ENCODE assay signal across 20 cellular contexts in the genomic region with DNA sequence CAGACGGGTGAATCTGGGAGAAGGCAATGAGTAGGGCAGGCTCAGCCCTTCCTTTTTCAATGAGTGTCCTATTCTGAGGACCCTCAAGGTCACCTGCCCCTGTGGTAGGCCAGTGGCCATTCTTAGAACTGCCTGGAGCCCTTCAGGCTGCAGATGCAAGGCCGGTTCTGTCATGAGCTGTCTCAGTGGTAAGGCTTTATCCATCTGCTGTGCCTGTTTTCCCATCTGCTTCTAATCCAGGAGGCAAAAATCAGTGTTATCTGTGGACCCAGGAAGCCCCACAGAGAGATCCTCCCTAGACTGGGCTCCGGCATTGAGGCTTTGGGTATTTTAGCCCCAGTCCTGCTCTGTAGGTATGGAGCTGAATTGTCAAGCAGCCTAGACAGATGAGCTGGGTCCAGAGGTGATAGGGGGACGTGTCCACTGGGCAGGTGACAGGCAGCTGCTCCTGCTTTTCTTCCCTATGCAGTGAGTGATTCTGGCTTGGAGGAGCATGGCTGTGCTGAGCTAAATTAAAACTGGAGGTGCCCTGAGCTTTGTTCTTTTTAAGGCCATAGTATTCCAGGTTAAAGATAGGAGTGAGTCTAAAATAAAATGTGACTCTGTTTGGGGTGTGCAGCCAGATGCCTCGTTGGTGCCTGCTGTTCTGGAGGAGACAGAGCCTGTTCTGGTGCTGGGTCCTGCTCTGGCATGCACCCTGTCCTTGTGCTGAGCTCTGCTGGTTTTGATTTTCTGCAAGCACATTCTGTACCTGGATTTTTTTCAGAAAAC.
A peak's percentile ranks its signal among the peaks of the same experiment; 100 is the strongest.
DNase-seq lines count a peak whose midpoint lies in the region; TF ChIP-seq lines count a peak whose summit lies in the region.
"Had no signal": no experiment of that assay in that cellular context is flagged by ENCODE, and none has a peak within 500 bp of the region (broad histone marks: within the 10 kb centered on the region; RNA-seq: fewer than 3 reads in every experiment).

No MANE protein-coding gene starts in this region.

- peaks cover 0 to 78% (median 20%) of the 10 kb centered on the region in 4 donors for H3K4me1 ChIP-seq in tibial artery
- H3K4me1 ChIP-seq: pancreas had no signal

- peaks cover 13% of the 10 kb centered on the region for H3K36me3 Mint-ChIP-seq in HFFc6 (ENCODE audit: low read depth)
- H3K36me3 Mint-ChIP-seq: CD4-positive, CD25-positive, alpha-beta regulatory T cell had no signal

- no peak overlapping the region for H3K27ac Mint-ChIP-seq in HFFc6
- H3K27ac Mint-ChIP-seq: activated CD4-positive, alpha-beta T cell treated with anti-CD3 and anti-CD28 coated beads for 36 hours had no signal

- intact Hi-C loops in tibial artery (cut with DNase I; ENCODE audit: low total_unique reads), result no loop called here

- peaks cover 40% of the 10 kb centered on the region for H3K4me1 Mint-ChIP-seq in HFFc6 (ENCODE audit: low read depth)
- H3K4me1 Mint-ChIP-seq: activated CD4-positive, alpha-beta T cell treated with anti-CD3 and anti-CD28 coated beads for 36 hours; CD4-positive, CD25-positive, alpha-beta regulatory T cell had no signal

- H3K9me3 Mint-ChIP-seq in HFFc6, result peaks cover 7% of the 10 kb centered on the region

- H3K4me3 ChIP-seq in tibial artery, result no peak overlapping the region
- H3K4me3 ChIP-seq: lung, pancreas had no signal

- H3K36me3 ChIP-seq in tibial artery, result no peaks in the 10 kb centered on the region
- H3K36me3 ChIP-seq: pancreas had no signal

- TF ChIP-seq CTCF in tibial artery (IDR thresholded peaks at IDR 0.05), result no peak
- TF ChIP-seq CTCF in HFFc6 (IDR thresholded peaks at IDR 0.05), result no peak

- H3K27me3 Mint-ChIP-seq in HFFc6 (ENCODE audit: insufficient read depth), result no peaks in the 10 kb centered on the region; the same call in 1 of the 2 replicates

- H3K27ac ChIP-seq in tibial artery, result peak overlapping the region; percentile 23 to 62
- H3K27ac ChIP-seq: 22Rv1, pancreas, RWPE1 had no signal

- DNase-seq in NCI-H2171 treated with DMSO at 0.1 percent for 48 hours (lab: John Stamatoyannopoulos, UW) (peak; percentile 49), NCI-H2171 (lab: John Stamatoyannopoulos, UW) (no peak), cerebellum (ENCODE audit: low spot score) (peak; percentile 8), islet precursor cell (peak; percentile 34), tibial artery (no peak), NCI-H146 treated with DMSO at 0.1 percent for 48 hours (lab: John Stamatoyannopoulos, UW; ENCODE audit: unreplicated experiment) (no peak), HFFc6 (no peak)
- no peak for DNase-seq in central memory CD4-positive, alpha-beta T cell
- DNase-seq: activated CD4-positive, alpha-beta T cell treated with anti-CD3 and anti-CD28 coated beads for 36 hours; activated effector memory CD4-positive, alpha-beta T cell treated with Interleukin-2 at 50 U/mL for 16 hours; CD4-positive, CD25-positive, alpha-beta regulatory T cell; effector CD4-positive, alpha-beta T cell; Karpas-422; NCI-H146; NCI-H69; pancreas; stimulated activated CD4-positive, alpha-beta T cell treated with anti-CD3 and anti-CD28 coated beads, Interleukin-2, amount 100 ng/mL, for 48 hours had no signal

- H3K4me3 Mint-ChIP-seq in HFFc6, result no peak overlapping the region
- H3K4me3 Mint-ChIP-seq: activated CD4-positive, alpha-beta T cell treated with anti-CD3 and anti-CD28 coated beads for 36 hours; CD4-positive, CD25-positive, alpha-beta regulatory T cell had no signal

- H3K9me3 ChIP-seq in tibial artery, result no peaks in the 10 kb centered on the region
- H3K9me3 ChIP-seq: pancreas had no signal

- H3K27me3 ChIP-seq in tibial artery, result no peaks in the 10 kb centered on the region
- H3K27me3 ChIP-seq: pancreas had no signal

Comparison
In these comparisons a context has a peak if more than half of its experiments do, and no peak if none do; other contexts are left out.
1. DNase-seq: peak in NCI-H2171 treated with DMSO at 0.1 percent for 48 hours (single experiment), cerebellum (single experiment) and islet precursor cell (single experiment); none in NCI-H2171 (single experiment), tibial artery (0 of 2), NCI-H146 treated with DMSO at 0.1 percent for 48 hours (single experiment), HFFc6 (single experiment) and central memory CD4-positive, alpha-beta T cell (single experiment).